In the genomic region with DNA sequence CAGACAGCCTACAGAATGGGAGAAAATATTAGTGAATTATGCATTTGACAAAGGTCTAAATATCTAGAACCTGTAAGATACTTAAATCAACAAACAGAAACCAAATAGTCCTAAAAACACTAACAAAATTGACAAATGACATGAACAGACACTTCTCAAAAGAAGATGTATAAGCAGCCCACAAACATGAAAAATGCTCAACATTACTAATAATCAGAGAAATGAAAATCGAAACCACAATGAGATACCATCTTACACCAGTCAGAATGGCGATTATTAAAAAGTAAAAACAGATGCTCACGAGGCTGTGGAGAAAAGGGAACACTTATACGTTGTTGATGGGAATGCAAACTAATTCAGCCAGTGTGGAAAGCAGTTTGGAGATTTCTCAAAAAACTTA, we compare ENCODE assay signal across 1 cellular context.
TF ChIP-seq lines count a peak whose summit lies in the region.

No MANE protein-coding gene starts in this region.

TF ChIP-seq in IMR-90, 13 proteins besides CTCF, POLR2A, EP300 and RAD21 (continued from another document):
- no peak for TF ChIP-seq MAFK (IDR thresholded peaks at IDR 0.05; ENCODE audit: low read depth, low read length)
- TF ChIP-seq, protein P1, sequence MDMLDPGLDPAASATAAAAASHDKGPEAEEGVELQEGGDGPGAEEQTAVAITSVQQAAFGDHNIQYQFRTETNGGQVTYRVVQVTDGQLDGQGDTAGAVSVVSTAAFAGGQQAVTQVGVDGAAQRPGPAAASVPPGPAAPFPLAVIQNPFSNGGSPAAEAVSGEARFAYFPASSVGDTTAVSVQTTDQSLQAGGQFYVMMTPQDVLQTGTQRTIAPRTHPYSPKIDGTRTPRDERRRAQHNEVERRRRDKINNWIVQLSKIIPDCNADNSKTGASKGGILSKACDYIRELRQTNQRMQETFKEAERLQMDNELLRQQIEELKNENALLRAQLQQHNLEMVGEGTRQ (IDR thresholded peaks at IDR 0.05; ENCODE audit: low read depth, low read length): no peak
- TF ChIP-seq, protein P2, sequence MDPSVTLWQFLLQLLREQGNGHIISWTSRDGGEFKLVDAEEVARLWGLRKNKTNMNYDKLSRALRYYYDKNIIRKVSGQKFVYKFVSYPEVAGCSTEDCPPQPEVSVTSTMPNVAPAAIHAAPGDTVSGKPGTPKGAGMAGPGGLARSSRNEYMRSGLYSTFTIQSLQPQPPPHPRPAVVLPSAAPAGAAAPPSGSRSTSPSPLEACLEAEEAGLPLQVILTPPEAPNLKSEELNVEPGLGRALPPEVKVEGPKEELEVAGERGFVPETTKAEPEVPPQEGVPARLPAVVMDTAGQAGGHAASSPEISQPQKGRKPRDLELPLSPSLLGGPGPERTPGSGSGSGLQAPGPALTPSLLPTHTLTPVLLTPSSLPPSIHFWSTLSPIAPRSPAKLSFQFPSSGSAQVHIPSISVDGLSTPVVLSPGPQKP (IDR thresholded peaks at IDR 0.05; ENCODE audit: borderline replicate concordance, low read depth, low read length): no peak
TF ChIP-seq in IMR-90: peak in this region for 0.
